Comparison of ENCODE assay signal across 1 cellular context in genomic region chr9:14441976-14442651, GRCh38.
A peak's percentile ranks its signal among the peaks of the same experiment; 100 is the strongest.
TF ChIP-seq lines count a peak whose summit lies in the region.

No MANE protein-coding gene starts in this region.

TF ChIP-seq in HepG2, 621 proteins besides CTCF, POLR2A, EP300 and RAD21 (continued from another document):
- TF ChIP-seq ZHX2 (IDR thresholded peaks at IDR 0.05; ENCODE audit: low read depth) (no peak), ZHX2 (CRISPR knock-in tag; IDR thresholded peaks at IDR 0.05; ENCODE audit: borderline replicate concordance) (no peak), XRCC5 (optimal IDR thresholded peaks at IDR 0.05; ENCODE audit: low read length) (peak; percentile 69), ZNF124 (CRISPR knock-in tag; IDR thresholded peaks at IDR 0.05) (no peak), RARG (CRISPR knock-in tag; IDR thresholded peaks at IDR 0.05; ENCODE audit: low read depth) (no peak), RBAK (CRISPR knock-in tag; IDR thresholded peaks at IDR 0.05) (0 out of 2 replicates have a peak, but pooled peaks have one; percentile 37), STAG1 (CRISPR knock-in tag; IDR thresholded peaks at IDR 0.05) (peak; percentile 42), ZMYM4 (CRISPR knock-in tag; IDR thresholded peaks at IDR 0.05) (0 out of 2 replicates have a peak, but pooled peaks have one; percentile 32), ZNF12 (CRISPR knock-in tag; IDR thresholded peaks at IDR 0.05) (peak; percentile 55; the same call in 1 of the 2 replicates), SMC3 (IDR thresholded peaks at IDR 0.05; ENCODE audit: low read length) (peak; percentile 42; the same call in 1 of the 2 replicates)
